8 cellular contexts compared by ENCODE assay signal in genomic region chr9:133348763-133349573, GRCh38.
DNase-seq lines count a peak whose midpoint lies in the region; ATAC-seq, FAIRE-seq and TF ChIP-seq lines count a peak whose summit lies in the region.

No MANE protein-coding gene starts in this region.

- H2AFZ ChIP-seq in SU-DHL-6 (ENCODE audit: low read depth, low read length, severe bottlenecking) = no peak overlapping the region

- H3K9me2 ChIP-seq in SU-DHL-6 (replicated peaks; ENCODE audit: insufficient read depth, low read length) = no peaks in the 10 kb centered on the region

- H3K9me3 ChIP-seq in SU-DHL-6 (ENCODE audit: insufficient read depth, low read length) = no peaks in the 10 kb centered on the region

- no peaks in the 10 kb centered on the region; the same call in 1 of the 2 replicates for H4K20me1 ChIP-seq in SU-DHL-6 (ENCODE audit: low read depth, low read length)

- H3K9ac ChIP-seq in SU-DHL-6 (ENCODE audit: low read length) (peak overlapping the region; percentile 100), rectal smooth muscle tissue (ENCODE audit: low read length) (peak overlapping the region; percentile 79)

- H3K4me2 ChIP-seq in SU-DHL-6 (ENCODE audit: low read depth, low read length, poor library complexity, severe bottlenecking) = peak overlapping the region; percentile 77

- FAIRE-seq in HTR-8/SVneo (lab: Jason Lieb, UNC) = no peak

- TF ChIP-seq CTCF in GM12864 (IDR thresholded peaks at IDR 0.05; ENCODE audit: low read depth, low read length, missing control alignments) (no peak), SU-DHL-6 (IDR thresholded peaks at IDR 0.05; ENCODE audit: insufficient read depth, low read length, poor library complexity, severe bottlenecking) (no peak), fibroblast of mammary gland (conservative IDR thresholded peaks at IDR 0.05; ENCODE audit: control insufficient read depth, insufficient read depth, low read depth, low read length) (no peak)

- H3K36me3 ChIP-seq in SU-DHL-6 (ENCODE audit: low read length) = peaks cover 35% of the 10 kb centered on the region
- peaks cover 44% of the 10 kb centered on the region for H3K36me3 ChIP-seq in rectal smooth muscle tissue (ENCODE audit: control insufficient read depth, insufficient read depth, low read length)

- H3F3A ChIP-seq in SU-DHL-6 (ENCODE audit: insufficient read depth) = peaks cover 56% of the 10 kb centered on the region

- H3K4me3 ChIP-seq in GM12864 (ENCODE audit: low read depth, low read length) (peak overlapping the region; percentile 97), SU-DHL-6 (ENCODE audit: insufficient read depth, low read length, poor library complexity, severe bottlenecking) (peak overlapping the region; percentile 99), fibroblast of mammary gland (ENCODE audit: control insufficient read depth, low read depth, low read length) (peak overlapping the region; percentile 99), rectal smooth muscle tissue (ENCODE audit: low read length) (peak overlapping the region; percentile 96)

- no peak for DNase-seq in GM12864 (ENCODE audit: low read depth)
- no peak for DNase-seq in fibroblast of mammary gland (ENCODE audit: low read depth)
- no peak for DNase-seq in NCI-H748 (lab: John Stamatoyannopoulos, UW; ENCODE audit: unreplicated experiment)
- no peak for DNase-seq in HTR-8/SVneo (ENCODE audit: insufficient read length, low spot score)
- no peak for DNase-seq in KBM-7

- H3K27ac ChIP-seq in SU-DHL-6 (ENCODE audit: low read depth, low read length) (peak overlapping the region; percentile 92), rectal smooth muscle tissue (ENCODE audit: low read depth, low read length) (peak overlapping the region; percentile 88)

- H3K27me3 ChIP-seq in SU-DHL-6 (ENCODE audit: low read length) (no peaks in the 10 kb centered on the region), rectal smooth muscle tissue (ENCODE audit: control insufficient read depth, insufficient read depth, low read length) (no peaks in the 10 kb centered on the region)

- peaks cover 12% of the 10 kb centered on the region for H3K4me1 ChIP-seq in rectal smooth muscle tissue (ENCODE audit: control insufficient read depth, insufficient read depth, low read length)

- in situ Hi-C loops in KBM-7 (cut with MboI; ENCODE audit: low pct_unique_long_range_greater_than_20kb, low sequenced_read_pairs) = no loop called here

- no peak for ATAC-seq in HG03108 (IDR thresholded peaks at IDR 0.05; ENCODE audit: unreplicated experiment)

- H3K79me2 ChIP-seq in SU-DHL-6 (ENCODE audit: insufficient read depth, low read length) = peaks cover 40% of the 10 kb centered on the region
